15 cellular contexts compared by ENCODE assay signal in genomic region chr18:27666070-27666469, GRCh38.
DNase-seq lines count a peak whose midpoint lies in the region; TF ChIP-seq lines count a peak whose summit lies in the region.
"Had no signal": no experiment of that assay in that cellular context is flagged by ENCODE, and none has a peak within 500 bp of the region (broad histone marks: within the 10 kb centered on the region; RNA-seq: fewer than 3 reads in every experiment).

No MANE protein-coding gene starts in this region.

- no peaks in the 10 kb centered on the region for H3K27me3 ChIP-seq in Karpas-422 (ENCODE audit: low read length)
- no peaks in the 10 kb centered on the region for H3K27me3 ChIP-seq in osteoblast (ENCODE audit: insufficient read depth, low read length)
- no peaks in the 10 kb centered on the region for H3K27me3 ChIP-seq in prostate gland (replicated peaks; ENCODE audit: insufficient read depth)
- H3K27me3 ChIP-seq: BE2C had no signal

- DNase-seq in EL (peak; percentile 25), Karpas-422 (no peak), chondrocyte (ENCODE audit: low spot score) (no peak), osteoblast (ENCODE audit: insufficient read length, low spot score, missing footprints) (no peak), prostate gland (ENCODE audit: low spot score) (no peak), epidermal melanocyte (ENCODE audit: insufficient read length, low spot score) (no peak), NCI-H1930 (lab: John Stamatoyannopoulos, UW) (no peak)
- DNase-seq in stimulated activated CD4-positive, alpha-beta T cell treated with anti-CD3 and anti-CD28 coated beads, Interleukin-1b, Interleukin-23, amount 100 ng/mL, for 48 hours = no peak
- DNase-seq: BE2C; CD4-positive, alpha-beta memory T cell; DMS79; GDM1 had no signal

- no peak overlapping the region for H3K4me3 Mint-ChIP-seq in chondrocyte (ENCODE audit: unreplicated experiment)
- H3K4me3 Mint-ChIP-seq: CD4-positive, alpha-beta memory T cell had no signal

- H3K4me1 ChIP-seq in Karpas-422 (ENCODE audit: low read length) (peaks cover 31% of the 10 kb centered on the region), osteoblast (ENCODE audit: insufficient read depth, low read length) (peaks cover 29% of the 10 kb centered on the region), prostate gland (replicated peaks) (no peaks in the 10 kb centered on the region)
- H3K4me1 ChIP-seq: A549, BE2C had no signal

- H2AFZ ChIP-seq in Karpas-422 (ENCODE audit: low read length) = no peak overlapping the region
- no peak overlapping the region for H2AFZ ChIP-seq in osteoblast (ENCODE audit: low read length)

- H3K4me2 ChIP-seq in Karpas-422 (ENCODE audit: low read depth, low read length, poor library complexity, severe bottlenecking) (no peak overlapping the region), osteoblast (ENCODE audit: insufficient read depth, low read length) (peak overlapping the region; percentile 39)
- H3K4me2 ChIP-seq: A549 had no signal

- H4K20me1 ChIP-seq in Karpas-422 (ENCODE audit: insufficient read depth, low read depth, low read length) = no peaks in the 10 kb centered on the region
- H4K20me1 ChIP-seq in osteoblast (ENCODE audit: insufficient read depth, low read length) = no peaks in the 10 kb centered on the region

- no peaks in the 10 kb centered on the region for H3K36me3 Mint-ChIP-seq in chondrocyte (ENCODE audit: low read depth)
- H3K36me3 Mint-ChIP-seq: CD4-positive, alpha-beta memory T cell had no signal

- intact Hi-C loops in prostate gland (cut with DNase I) = no loop called here

- H3K79me2 ChIP-seq in Karpas-422 (ENCODE audit: low read length) (no peaks in the 10 kb centered on the region), osteoblast (ENCODE audit: insufficient read depth, low read length) (no peaks in the 10 kb centered on the region)

- no peak for TF ChIP-seq CTCF in chondrocyte (IDR thresholded peaks at IDR 0.05)
- TF ChIP-seq CTCF in osteoblast (IDR thresholded peaks at IDR 0.05; ENCODE audit: extremely low read depth, low read depth, low read length) = no peak
- TF ChIP-seq CTCF in prostate gland (IDR thresholded peaks at IDR 0.05) = no peak

- no peak for TF ChIP-seq POLR2A in prostate gland (IDR thresholded peaks at IDR 0.05)

- H3K36me3 ChIP-seq in Karpas-422 (ENCODE audit: insufficient read depth, low read length) (no peaks in the 10 kb centered on the region), osteoblast (ENCODE audit: insufficient read depth, low read length) (no peaks in the 10 kb centered on the region), prostate gland (no peaks in the 10 kb centered on the region)
- H3K36me3 ChIP-seq: BE2C, HAP-1 had no signal

- peaks cover 37% of the 10 kb centered on the region for H3K4me1 Mint-ChIP-seq in chondrocyte (ENCODE audit: low read depth)
- H3K4me1 Mint-ChIP-seq: CD4-positive, alpha-beta memory T cell had no signal

- H3K4me3 ChIP-seq in Karpas-422 (ENCODE audit: low read length) (no peak overlapping the region), osteoblast (ENCODE audit: insufficient read depth, low read length) (no peak overlapping the region), prostate gland (no peak overlapping the region)
- H3K4me3 ChIP-seq: A549, HAP-1 had no signal

- H3K9me3 Mint-ChIP-seq in chondrocyte (ENCODE audit: low read depth) = no peaks in the 10 kb centered on the region

- 59% methylated on average over 2 of the region's 2 CpGs for WGBS in prostate gland

- H3K27ac Mint-ChIP-seq in chondrocyte (ENCODE audit: unreplicated experiment) = peak overlapping the region; percentile 14
- H3K27ac Mint-ChIP-seq: CD4-positive, alpha-beta memory T cell had no signal

- no peaks in the 10 kb centered on the region for H3K27me3 Mint-ChIP-seq in chondrocyte (ENCODE audit: low read depth)
- H3K27me3 Mint-ChIP-seq: CD4-positive, alpha-beta memory T cell had no signal

- H3K27ac ChIP-seq in Karpas-422 (ENCODE audit: low read length) (peak overlapping the region; percentile 72), osteoblast (ENCODE audit: low read depth, low read length) (peak overlapping the region; percentile 23), prostate gland (no peak overlapping the region)
- H3K27ac ChIP-seq: A549, C4-2B had no signal

- H3K9me3 ChIP-seq in Karpas-422 (ENCODE audit: low read length) (peaks cover 4% of the 10 kb centered on the region; the same call in 1 of the 2 replicates), osteoblast (ENCODE audit: low read depth, low read length) (no peaks in the 10 kb centered on the region), prostate gland (no peaks in the 10 kb centered on the region)
- H3K9me3 ChIP-seq: A549, BE2C, HAP-1 had no signal

- H3K9me2 ChIP-seq in Karpas-422 (replicated peaks; ENCODE audit: insufficient read depth, low read length) = no peaks in the 10 kb centered on the region

- H3K9ac ChIP-seq in Karpas-422 (ENCODE audit: low read length) = no peak overlapping the region

Comparison
In these comparisons a context has a peak if more than half of its experiments do, and no peak if none do; other contexts are left out.
1. H3K27ac ChIP-seq: peak in Karpas-422 (single experiment) and osteoblast (single experiment); none in prostate gland (0 of 2).